8 cellular contexts compared by ENCODE assay signal in genomic region chr21:33479679-33480480, GRCh38. TPM values are rescaled to one million over a fixed set of nuclear protein-coding genes. Genes with fewer than 3 reads are reported as not detected.
DNase-seq lines count a peak whose midpoint lies in the region; ATAC-seq lines count a peak whose summit lies in the region.

TSS of gene TMEM50B (minus strand) at chr21:33479974. CDS start at chr21:33468885, 11,089 bp downstream.

- in situ Hi-C loops in Caki2 (cut with HindIII; ENCODE audit: low pct_unique_long_range_greater_than_20kb, low sequenced_read_pairs), result no loop called here

- peak within 1 kb of the TSS; percentile 89 for H3K27ac Mint-ChIP-seq in activated CD8-positive, alpha-beta memory T cell treated with anti-CD3 and anti-CD28 coated beads, Interleukin-2, amount 10 ng/mL, durations not matched to agents 7 days and 5 days

- H3K9me3 ChIP-seq in endocrine pancreas (ENCODE audit: control insufficient read depth, low read length) (no peaks in the 10 kb centered on the region), mesodermal cell (ENCODE audit: control insufficient read depth, low read length) (no peaks in the 10 kb centered on the region)

- H3K4me3 ChIP-seq in endocrine pancreas (ENCODE audit: control insufficient read depth, insufficient read depth, low read length) (peak within 1 kb of the TSS; percentile 92), mesodermal cell (ENCODE audit: extremely low read depth, insufficient read depth, low read length, poor library complexity, severe bottlenecking) (peak within 1 kb of the TSS; percentile 87)

- ATAC-seq in GM21381 (IDR thresholded peaks at IDR 0.05; ENCODE audit: unreplicated experiment), result peak; percentile 87
- ATAC-seq in activated CD8-positive, alpha-beta memory T cell treated with anti-CD3 and anti-CD28 coated beads, Interleukin-2, amount 10 ng/mL, durations not matched to agents 7 days and 5 days, result peak; percentile 94

- H3K27ac ChIP-seq in mesodermal cell (ENCODE audit: low read depth, low read length, severe bottlenecking), result peak within 1 kb of the TSS; percentile 90

- no peaks in the 10 kb centered on the region for H3K9me3 Mint-ChIP-seq in activated CD8-positive, alpha-beta memory T cell treated with anti-CD3 and anti-CD28 coated beads, Interleukin-2, amount 10 ng/mL, durations not matched to agents 7 days and 5 days (ENCODE audit: low read depth)

- CTCF ChIA-PET in activated CD8-positive, alpha-beta memory T cell treated with anti-CD3 and anti-CD28 coated beads, Interleukin-2, amount 10 ng/mL, durations not matched to agents 7 days and 5 days (lab: Charles Lee), result interaction anchor here (0.6 to 2.3 kb wide), 13 partner anchors 10 to 280 kb away, joined by 3 to 27 read pairs (median 3); partner anchors contain the start of genes DNAJC28 and DONSON

- no peaks in the 10 kb centered on the region for H3K36me3 Mint-ChIP-seq in activated CD8-positive, alpha-beta memory T cell treated with anti-CD3 and anti-CD28 coated beads, Interleukin-2, amount 10 ng/mL, durations not matched to agents 7 days and 5 days

- DNase-seq in Caki2 (ENCODE audit: low read depth) (peak; percentile 91), HUDEP-2 (lab: John Stamatoyannopoulos, UW; ENCODE audit: unreplicated experiment in 76 of 76) (peak; percentile 73 to 100 (median 98)), NOMO-1 treated with dmso at 0.1 percent for 144 hours (lab: John Stamatoyannopoulos, UW; ENCODE audit: unreplicated experiment) (peak; percentile 95)
- peak; percentile 96 for DNase-seq in activated CD8-positive, alpha-beta memory T cell treated with anti-CD3 and anti-CD28 coated beads, Interleukin-2, amount 10 ng/mL, durations not matched to agents 7 days and 5 days
- DNase-seq in stimulated activated CD8-positive, alpha-beta memory T cell treated with anti-CD3 and anti-CD28 coated beads, Interleukin-15, amount 100 ng/mL, for 4 hours (ENCODE audit: low read depth in 2 of 2), result peak; percentile 89 to 96

- H3K9ac ChIP-seq in endocrine pancreas (ENCODE audit: control insufficient read depth, insufficient read depth, low read length), result peak within 1 kb of the TSS; percentile 96

- no peaks in the 10 kb centered on the region for H3K27me3 Mint-ChIP-seq in activated CD8-positive, alpha-beta memory T cell treated with anti-CD3 and anti-CD28 coated beads, Interleukin-2, amount 10 ng/mL, durations not matched to agents 7 days and 5 days

- 0% methylated on average over 47 to 89 of the region's 93 CpGs for WGBS in mesodermal cell (ENCODE audit: insufficient coverage in 2 of 2), 2 experiments

- H3K4me3 Mint-ChIP-seq in activated CD8-positive, alpha-beta memory T cell treated with anti-CD3 and anti-CD28 coated beads, Interleukin-2, amount 10 ng/mL, durations not matched to agents 7 days and 5 days, result peak within 1 kb of the TSS; percentile 91

- no peaks in the 10 kb centered on the region for H3K27me3 ChIP-seq in endocrine pancreas (ENCODE audit: control insufficient read depth, insufficient read depth, low read length)

- no peaks in the 10 kb centered on the region for H3K4me1 ChIP-seq in endocrine pancreas (ENCODE audit: control insufficient read depth, insufficient read depth, low read length)
- peaks cover 20% of the 10 kb centered on the region for H3K4me1 ChIP-seq in mesodermal cell (ENCODE audit: control insufficient read depth, insufficient read depth, low read length, poor library complexity, severe bottlenecking)

- H3K36me3 ChIP-seq in endocrine pancreas (ENCODE audit: control insufficient read depth, insufficient read depth, low read length) (no peaks in the 10 kb centered on the region), mesodermal cell (ENCODE audit: control insufficient read depth, insufficient read depth, low read length) (peaks cover 8% of the 10 kb centered on the region)

- peaks cover 13% of the 10 kb centered on the region for H3K4me1 Mint-ChIP-seq in activated CD8-positive, alpha-beta memory T cell treated with anti-CD3 and anti-CD28 coated beads, Interleukin-2, amount 10 ng/mL, durations not matched to agents 7 days and 5 days

RNA-seq across cellular contexts. Expression of gene TMEM50B, which starts in this region (rescaled TPM):
- 27.1 and 39.7 TPM in 2 replicates for total RNA-seq in Caki2 (2014; rRNA removed; shearing (Covaris generic); ENCODE audit: low replicate concordance)
- total RNA-seq in activated CD8-positive, alpha-beta memory T cell treated with anti-CD3 and anti-CD28 coated beads, Interleukin-2, amount 10 ng/mL, durations not matched to agents 7 days and 5 days, result 10 to 100 TPM; 23.6 to 32.7 TPM
- 33.5 TPM for polyA plus RNA-seq in mesodermal cell (2013, experiment 1 of 2)
- 31.2 TPM for polyA plus RNA-seq in mesodermal cell (2013, experiment 2 of 2)

Comparison
In these comparisons a context has a peak if more than half of its experiments do, and no peak if none do; other contexts are left out.
1. Peak in every context shown above with its lines: DNase-seq, ATAC-seq, H3K4me3 ChIP-seq and H3K27ac ChIP-seq.